Comparison of ENCODE assay signal across 8 cellular contexts in genomic region chr10:1684991-1685390, GRCh38. TPM values are rescaled to one million over a fixed set of nuclear protein-coding genes. Genes with fewer than 3 reads are reported as not detected.
"Had no signal": no experiment of that assay in that cellular context is flagged by ENCODE, and none has a peak within 500 bp of the region (broad histone marks: within the 10 kb centered on the region; RNA-seq: fewer than 3 reads in every experiment).

No MANE protein-coding gene starts in this region.

- H3K36me3 ChIP-seq: HAP-1 had no signal

- ATAC-seq: HCT116 had no signal

- H3K27ac ChIP-seq: GM23248 had no signal

- H3K27ac Mint-ChIP-seq: HFFc6 had no signal

- DNase-seq: GM23248, GOT3, H7, HFFc6, IMR-90 had no signal

- H3K9me3 ChIP-seq: HAP-1 had no signal

- H2AFZ ChIP-seq: GM23248 had no signal

- H3K4me1 ChIP-seq: HAP-1 had no signal

- H3K4me3 ChIP-seq: GM23248, HAP-1 had no signal

- H3K4me3 Mint-ChIP-seq: HFFc6 had no signal

RNA-seq across cellular contexts. Expression of gene ADARB2, which starts 52.3 kb away (rescaled TPM):
- total RNA-seq: GM23248, HFFc6, HT-29, IMR-90 had no signal
- polyA plus RNA-seq: GM23248, IMR-90 had no signal
